ENCODE assay signal across 16 cellular contexts in the genomic region with DNA sequence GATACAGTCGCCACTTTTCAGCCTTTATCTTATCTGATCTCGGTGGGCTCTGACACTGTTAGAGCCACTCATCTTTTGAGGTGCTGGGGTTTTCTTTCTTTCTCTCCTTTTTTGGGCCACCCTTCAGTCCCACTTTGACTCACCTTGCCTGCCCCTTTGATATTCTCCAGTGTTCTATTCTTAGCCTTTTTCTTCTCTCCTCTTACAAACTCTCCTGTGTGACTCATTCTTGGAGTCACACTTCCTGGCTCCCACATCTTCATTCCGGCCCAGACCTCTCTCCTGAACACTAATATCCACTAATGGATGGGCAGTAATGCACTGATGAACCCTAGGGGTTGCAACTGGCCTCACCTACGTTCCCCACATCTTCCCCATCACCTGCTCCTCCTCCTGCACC.
DNase-seq lines count a peak whose midpoint lies in the region; ATAC-seq lines count a peak whose summit lies in the region.
"Had no signal": no experiment of that assay in that cellular context is flagged by ENCODE, and none has a peak within 500 bp of the region (broad histone marks: within the 10 kb centered on the region; RNA-seq: fewer than 3 reads in every experiment).

No MANE protein-coding gene starts in this region.

- no peak for ATAC-seq in HG03571 (IDR thresholded peaks at IDR 0.05; ENCODE audit: unreplicated experiment)
- ATAC-seq: Right ventricle myocardium inferior had no signal

- peak; percentile 38 for DNase-seq in AG08395 (ENCODE audit: low spot score)
- peak; percentile 9 for DNase-seq in HCEC 1CT
- peak; percentile 32 for DNase-seq in SW480 (ENCODE audit: low spot score)
- peak; percentile 3 for DNase-seq in iris pigment epithelial cell (ENCODE audit: low read depth)
- no peak for DNase-seq in AG20443 (ENCODE audit: low spot score)
- no peak for DNase-seq in iPS-NIHi7 (ENCODE audit: extremely low spot score)
- DNase-seq in activated CD4-positive, CD25-positive, alpha-beta regulatory T cell treated with anti-CD3 and anti-CD28 coated beads, Interleukin-2, amount 50 U/mL, for 72 hours = no peak
- DNase-seq: CD4-positive, CD25-positive, alpha-beta regulatory T cell; GDM1; NCI-H1092; NCI-H2107; NCI-H345; NCI-H69; SK-N-SH had no signal

Comparison
In these comparisons a context has a peak if more than half of its experiments do, and no peak if none do; other contexts are left out.
1. DNase-seq: peak in AG08395 (single experiment), HCEC 1CT (single experiment), SW480 (single experiment) and iris pigment epithelial cell (single experiment); none in AG20443 (single experiment), iPS-NIHi7 (single experiment) and activated CD4-positive, CD25-positive, alpha-beta regulatory T cell treated with anti-CD3 and anti-CD28 coated beads, Interleukin-2, amount 50 U/mL, for 72 hours (single experiment).